Comparison of ENCODE assay signal across 9 cellular contexts in the genomic region with DNA sequence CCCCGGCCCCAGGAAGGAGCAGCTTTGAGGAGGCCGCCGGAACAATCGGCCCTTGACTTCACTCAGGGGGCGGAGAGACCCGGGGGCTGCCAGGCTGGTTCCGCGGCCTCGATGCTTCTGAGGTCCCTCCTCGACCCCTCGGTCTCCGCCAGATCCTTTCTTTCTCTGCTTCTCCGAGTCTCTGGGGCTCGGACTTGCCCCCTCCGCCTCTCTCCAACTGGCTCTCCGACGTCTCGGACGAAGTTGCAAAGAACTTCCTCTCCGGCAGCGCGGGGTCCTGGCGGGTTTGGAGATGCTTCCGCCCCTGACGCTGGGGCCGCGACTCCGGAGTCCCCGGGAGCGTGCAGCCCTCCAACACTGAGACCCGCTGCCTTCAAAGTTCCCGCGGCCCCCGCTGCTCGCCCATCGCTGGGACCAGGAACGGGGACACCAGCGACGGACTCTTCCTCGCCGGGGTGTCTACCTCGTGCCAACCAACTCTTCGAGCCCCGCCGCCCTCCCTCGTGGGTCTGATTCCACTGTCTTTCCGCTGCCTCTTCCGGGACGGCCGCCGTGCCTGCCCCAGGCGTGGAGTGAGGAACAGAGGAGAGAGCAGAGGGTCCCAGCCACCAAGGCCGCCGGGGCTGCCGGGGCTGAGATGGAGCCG. TPM values are rescaled to one million over a fixed set of nuclear protein-coding genes. Genes with fewer than 3 reads are reported as not detected.
DNase-seq lines count a peak whose midpoint lies in the region; ATAC-seq, FAIRE-seq and TF ChIP-seq lines count a peak whose summit lies in the region.
"Had no signal": no experiment of that assay in that cellular context is flagged by ENCODE, and none has a peak within 500 bp of the region (broad histone marks: within the 10 kb centered on the region; RNA-seq: fewer than 3 reads in every experiment).

No MANE protein-coding gene starts in this region.

- ATAC-seq in GM19035 (IDR thresholded peaks at IDR 0.05; ENCODE audit: unreplicated experiment) (peak; percentile 3), lower lobe of right lung (no peak), GM18520 (IDR thresholded peaks at IDR 0.05; ENCODE audit: unreplicated experiment) (no peak)

- no peak for FAIRE-seq in urothelium cell line (lab: Jason Lieb, UNC)

- TF ChIP-seq CTCF in BE2C (IDR thresholded peaks at IDR 0.05; ENCODE audit: low read depth, low read length), result no peak
- TF ChIP-seq CTCF in lower lobe of right lung (IDR thresholded peaks at IDR 0.05), result no peak

- H3K4me3 ChIP-seq in BE2C (ENCODE audit: low read depth, low read length) (peak overlapping the region; percentile 91), SK-N-MC (peak overlapping the region; percentile 73), lower lobe of right lung (peak overlapping the region; percentile 50)

- H3K27me3 ChIP-seq in BE2C, result no peaks in the 10 kb centered on the region
- H3K27me3 ChIP-seq in lower lobe of right lung (ENCODE audit: low read depth), result peaks cover 100% of the 10 kb centered on the region

- intact Hi-C loops in lower lobe of right lung (cut with DNase I), result no loop called here

- H3K9me3 ChIP-seq in BE2C, result no peaks in the 10 kb centered on the region
- no peaks in the 10 kb centered on the region for H3K9me3 ChIP-seq in SK-N-MC (ENCODE audit: low read depth, low read length)
- no peaks in the 10 kb centered on the region for H3K9me3 ChIP-seq in lower lobe of right lung

- H3K9ac ChIP-seq in SK-N-MC (ENCODE audit: insufficient read length), result no peak overlapping the region

- DNase-seq in BE2C (peak; percentile 57), SK-N-MC (ENCODE audit: low read depth, low spot score) (no peak), lower lobe of right lung (no peak), urothelium cell line (ENCODE audit: low spot score) (no peak)
- no peak for DNase-seq in effector CD8-positive, alpha-beta T cell (lab: John Stamatoyannopoulos, UW)
- DNase-seq in stimulated activated CD4-positive, alpha-beta T cell treated with anti-CD3 and anti-CD28 coated beads, Interleukin-1b, Interleukin-23, amount 100 ng/mL, for 48 hours, result no peak

- H3K27ac ChIP-seq in SK-N-MC (no peak overlapping the region), lower lobe of right lung (no peak overlapping the region)
- H3K27ac ChIP-seq: RWPE1 had no signal

- H3K36me3 ChIP-seq in BE2C, result no peaks in the 10 kb centered on the region
- H3K36me3 ChIP-seq in SK-N-MC (ENCODE audit: insufficient read depth, low read length), result no peaks in the 10 kb centered on the region
- no peaks in the 10 kb centered on the region for H3K36me3 ChIP-seq in lower lobe of right lung

- peaks cover 11% of the 10 kb centered on the region for H3K4me1 ChIP-seq in BE2C
- peaks cover 43% of the 10 kb centered on the region for H3K4me1 ChIP-seq in lower lobe of right lung

RNA-seq across cellular contexts. Expression of a gene that starts 7.0 kb away (rescaled TPM):
- 13.1 TPM for polyA plus RNA-seq in BE2C (2012; ENCODE audit: insufficient read depth, insufficient read length, low read depth)
- 0.18 TPM for total RNA-seq in lower lobe of right lung
